27 cellular contexts compared by ENCODE assay signal in genomic region chr14:95085321-95085720, GRCh38.
"Had no signal": no experiment of that assay in that cellular context is flagged by ENCODE, and none has a peak within 500 bp of the region (broad histone marks: within the 10 kb centered on the region; RNA-seq: fewer than 3 reads in every experiment).

No MANE protein-coding gene starts in this region.

- H3K27ac ChIP-seq: neural progenitor cell, sigmoid colon, spleen, VCaP had no signal

- H3K4me3 ChIP-seq: mucosa of descending colon, neural progenitor cell, sigmoid colon, spleen had no signal

- H2AFZ ChIP-seq: neural progenitor cell had no signal

- H3K9me3 Mint-ChIP-seq: activated CD4-positive, alpha-beta memory T cell treated with anti-CD3 and anti-CD28 coated beads, Interleukin-2, amount 10 ng/mL, durations not matched to agents 7 days and 5 days; activated CD4-positive, alpha-beta T cell treated with anti-CD3 and anti-CD28 coated beads, Interleukin-2, amount 10 ng/mL, durations not matched to agents 24 days and 14 days; activated naive CD4-positive, alpha-beta T cell treated with anti-CD3 and anti-CD28 coated beads, Interleukin-2, amount 10 ng/mL, durations not matched to agents 7 days and 5 days; activated T-cell treated with anti-CD3 and anti-CD28 coated beads, Interleukin-2, amount 50 U/mL, for 72 hours; brain; naive thymus-derived CD4-positive, alpha-beta T cell; neural progenitor cell had no signal

- H3K27me3 ChIP-seq: neural progenitor cell, sigmoid colon, spleen had no signal

- H3K27me3 Mint-ChIP-seq: activated CD4-positive, alpha-beta memory T cell treated with anti-CD3 and anti-CD28 coated beads, Interleukin-2, amount 10 ng/mL, durations not matched to agents 7 days and 5 days; activated CD4-positive, alpha-beta T cell treated with anti-CD3 and anti-CD28 coated beads, Interleukin-2, amount 10 ng/mL, durations not matched to agents 24 days and 14 days; activated naive CD4-positive, alpha-beta T cell treated with anti-CD3 and anti-CD28 coated beads, Interleukin-2, amount 10 ng/mL, durations not matched to agents 7 days and 5 days; activated naive CD8-positive, alpha-beta T cell treated with anti-CD3 and anti-CD28 coated beads, Interleukin-2, amount 50 U/mL, for 24 hours; brain; naive thymus-derived CD4-positive, alpha-beta T cell; progenitor cell of endocrine pancreas; T-helper 17 cell had no signal

- H3K27ac Mint-ChIP-seq: activated CD4-positive, alpha-beta memory T cell treated with anti-CD3 and anti-CD28 coated beads, Interleukin-2, amount 10 ng/mL, durations not matched to agents 7 days and 5 days; activated CD4-positive, alpha-beta T cell treated with anti-CD3 and anti-CD28 coated beads, Interleukin-2, amount 10 ng/mL, durations not matched to agents 24 days and 14 days; activated naive CD4-positive, alpha-beta T cell treated with anti-CD3 and anti-CD28 coated beads, Interleukin-2, amount 10 ng/mL, durations not matched to agents 7 days and 5 days; activated naive CD8-positive, alpha-beta T cell treated with anti-CD3 and anti-CD28 coated beads, Interleukin-2, amount 50 U/mL, for 24 hours; activated T-cell treated with anti-CD3 and anti-CD28 coated beads, Interleukin-2, amount 50 U/mL, for 72 hours; neural progenitor cell; progenitor cell of endocrine pancreas; T-helper 17 cell had no signal

- H3K4me1 Mint-ChIP-seq: activated CD4-positive, alpha-beta memory T cell treated with anti-CD3 and anti-CD28 coated beads, Interleukin-2, amount 10 ng/mL, durations not matched to agents 7 days and 5 days; activated CD4-positive, alpha-beta T cell treated with anti-CD3 and anti-CD28 coated beads, Interleukin-2, amount 10 ng/mL, durations not matched to agents 24 days and 14 days; activated naive CD4-positive, alpha-beta T cell treated with anti-CD3 and anti-CD28 coated beads, Interleukin-2, amount 10 ng/mL, durations not matched to agents 7 days and 5 days; activated naive CD8-positive, alpha-beta T cell treated with anti-CD3 and anti-CD28 coated beads, Interleukin-2, amount 50 U/mL, for 24 hours; naive thymus-derived CD4-positive, alpha-beta T cell; T-helper 17 cell had no signal

- DNase-seq: activated CD4-positive, alpha-beta memory T cell treated with anti-CD3 and anti-CD28 coated beads, Interleukin-2, amount 10 ng/mL, durations not matched to agents 7 days and 5 days; activated CD4-positive, alpha-beta T cell treated with anti-CD3 and anti-CD28 coated beads, Interleukin-2, amount 10 ng/mL, durations not matched to agents 24 days and 14 days; activated effector memory CD4-positive, alpha-beta T cell treated with Interleukin-2 at 50 U/mL for 16 hours; activated naive CD4-positive, alpha-beta T cell treated with anti-CD3 and anti-CD28 coated beads, Interleukin-2, amount 10 ng/mL, durations not matched to agents 7 days and 5 days; activated naive CD8-positive, alpha-beta T cell treated with anti-CD3 and anti-CD28 coated beads, Interleukin-2, amount 50 U/mL, for 24 hours; activated T-cell treated with anti-CD3 and anti-CD28 coated beads, Interleukin-2, amount 50 U/mL, for 72 hours; aorta; dermis blood vessel endothelial cell; effector CD8-positive, alpha-beta T cell; erythroblast; foreskin melanocyte; left ventricle myocardium superior; mammary epithelial cell; mucosa of descending colon; naive thymus-derived CD4-positive, alpha-beta T cell; retina; sigmoid colon; spleen; stimulated activated CD4-positive, alpha-beta T cell treated with anti-CD3 and anti-CD28 coated beads, Interleukin-4, amount 100 ng/mL, for 1 hour; stimulated activated naive CD4-positive, alpha-beta T cell; SW 1271; T-helper 17 cell had no signal

- H3K4me1 ChIP-seq: neural progenitor cell, sigmoid colon had no signal

- H3K4me3 Mint-ChIP-seq: activated CD4-positive, alpha-beta memory T cell treated with anti-CD3 and anti-CD28 coated beads, Interleukin-2, amount 10 ng/mL, durations not matched to agents 7 days and 5 days; activated CD4-positive, alpha-beta T cell treated with anti-CD3 and anti-CD28 coated beads, Interleukin-2, amount 10 ng/mL, durations not matched to agents 24 days and 14 days; activated naive CD4-positive, alpha-beta T cell treated with anti-CD3 and anti-CD28 coated beads, Interleukin-2, amount 10 ng/mL, durations not matched to agents 7 days and 5 days; activated naive CD8-positive, alpha-beta T cell treated with anti-CD3 and anti-CD28 coated beads, Interleukin-2, amount 50 U/mL, for 24 hours; activated T-cell treated with anti-CD3 and anti-CD28 coated beads, Interleukin-2, amount 50 U/mL, for 72 hours; brain; naive thymus-derived CD4-positive, alpha-beta T cell; neural progenitor cell; T-helper 17 cell had no signal

- H3K4me2 ChIP-seq: neural progenitor cell had no signal

- H3K9ac ChIP-seq: neural progenitor cell had no signal

- ATAC-seq: activated CD4-positive, CD25-positive, alpha-beta regulatory T cell treated with anti-CD3 and anti-CD28 coated beads, Interleukin-2, amount 50 U/mL, for 24 hours; activated naive CD8-positive, alpha-beta T cell treated with anti-CD3 and anti-CD28 coated beads, Interleukin-2, amount 50 U/mL, for 24 hours; activated T-cell treated with anti-CD3 and anti-CD28 coated beads, Interleukin-2, amount 50 U/mL, for 72 hours; left ventricle myocardium superior; mucosa of descending colon; naive thymus-derived CD4-positive, alpha-beta T cell; T-helper 17 cell had no signal

- H3K9me3 ChIP-seq: mucosa of descending colon, sigmoid colon, spleen had no signal
